Comparison of ENCODE assay signal across 21 cellular contexts in genomic region chr4:173194175-173194574, GRCh38.
"Had no signal": no experiment of that assay in that cellular context is flagged by ENCODE, and none has a peak within 500 bp of the region (broad histone marks: within the 10 kb centered on the region; RNA-seq: fewer than 3 reads in every experiment).

No MANE protein-coding gene starts in this region.

- H3K4me2 ChIP-seq: hepatocyte had no signal

- H3K9me3 ChIP-seq: testis, tibial nerve, upper lobe of right lung, vagina had no signal

- H3K36me3 ChIP-seq: tibial nerve, upper lobe of right lung, vagina had no signal

- H3K27me3 Mint-ChIP-seq: stimulated activated naive B cell treated with anti-CD40 and anti-IgM and Interleukin-4, amounts not matched to agents 10 μg/mL and 1 μg/mL and 100 μg/mL, for 72 hours; stimulated activated naive CD8-positive, alpha-beta T cell treated with anti-CD3 and anti-CD28 coated beads, Interleukin-15, amount 100 ng/mL, for 72 hours had no signal

- H3K4me3 ChIP-seq: hepatocyte, lung, testis, tibial nerve, upper lobe of right lung, vagina had no signal

- H3K27ac Mint-ChIP-seq: endodermal cell, nephron had no signal

- H3K4me3 Mint-ChIP-seq: endodermal cell; nephron; stimulated activated naive B cell treated with anti-CD40 and anti-IgM and Interleukin-4, amounts not matched to agents 10 μg/mL and 1 μg/mL and 100 μg/mL, for 72 hours; stimulated activated naive CD8-positive, alpha-beta T cell treated with anti-CD3 and anti-CD28 coated beads, Interleukin-15, amount 100 ng/mL, for 72 hours had no signal

- ATAC-seq: foreskin keratinocyte; left colon; left ventricle myocardium superior; sciatic nerve; stimulated activated naive B cell treated with anti-CD40 and anti-IgM and Interleukin-4, amounts not matched to agents 10 μg/mL and 1 μg/mL and 100 μg/mL, for 72 hours; stimulated activated naive CD8-positive, alpha-beta T cell treated with anti-CD3 and anti-CD28 coated beads, Interleukin-15, amount 100 ng/mL, for 72 hours; upper lobe of right lung had no signal

- H3K27ac ChIP-seq: foreskin keratinocyte, hepatocyte, testis, tibial nerve, upper lobe of right lung, vagina had no signal

- H3K36me3 Mint-ChIP-seq: stimulated activated naive B cell treated with anti-CD40 and anti-IgM and Interleukin-4, amounts not matched to agents 10 μg/mL and 1 μg/mL and 100 μg/mL, for 72 hours had no signal

- H3K9me3 Mint-ChIP-seq: endodermal cell; nephron; stimulated activated naive CD8-positive, alpha-beta T cell treated with anti-CD3 and anti-CD28 coated beads, Interleukin-15, amount 100 ng/mL, for 72 hours had no signal

- DNase-seq: effector CD4-positive, alpha-beta T cell; endodermal cell; erythroblast; foreskin keratinocyte; head of caudate nucleus; left colon; left ventricle myocardium superior; mesenchymal stem cell; midbrain; stimulated activated CD4-positive, alpha-beta T cell treated with anti-CD3 and anti-CD28 coated beads, Interleukin-2, amount 100 ng/mL, for 24 hours; stimulated activated CD4-positive, alpha-beta T cell treated with anti-CD3 and anti-CD28 coated beads, Interleukin-4, amount 100 ng/mL, for 4 hours; stimulated activated naive B cell treated with anti-CD40 and anti-IgM and Interleukin-4, amounts not matched to agents 10 μg/mL and 1 μg/mL and 100 μg/mL, for 72 hours; stimulated activated naive CD8-positive, alpha-beta T cell treated with anti-CD3 and anti-CD28 coated beads, Interleukin-15, amount 100 ng/mL, for 72 hours; testis; upper lobe of right lung had no signal

- H3K27me3 ChIP-seq: foreskin keratinocyte, hepatocyte, testis, tibial nerve, upper lobe of right lung, vagina had no signal

- H3K4me1 ChIP-seq: testis had no signal
